ENCODE assay signal across 12 cellular contexts in the genomic region with DNA sequence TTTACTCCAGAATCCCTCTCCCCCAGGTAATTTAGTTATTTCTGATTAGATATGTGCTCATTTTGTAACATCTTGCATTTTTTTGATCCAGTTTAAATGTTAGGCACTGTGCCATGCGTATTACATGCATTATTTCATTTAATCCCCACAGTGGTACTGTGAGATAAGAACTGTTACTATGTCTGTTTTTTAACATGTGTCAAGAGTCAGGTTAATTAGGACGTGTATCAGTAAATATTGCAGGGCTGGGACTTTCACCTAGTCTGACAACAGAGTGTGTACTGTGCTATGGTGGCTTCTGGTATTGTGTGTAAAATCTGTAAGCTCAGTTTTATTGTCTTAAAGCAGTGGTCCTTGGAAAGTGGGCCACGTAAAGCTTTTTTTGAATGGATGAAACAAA.
"Had no signal": no experiment of that assay in that cellular context is flagged by ENCODE, and none has a peak within 500 bp of the region (broad histone marks: within the 10 kb centered on the region; RNA-seq: fewer than 3 reads in every experiment).

No MANE protein-coding gene starts in this region.

- H3K27me3 Mint-ChIP-seq: activated B cell treated with CpG ODN at 0.5 μM for 24 hours; activated naive CD8-positive, alpha-beta T cell had no signal

- H3K36me3 Mint-ChIP-seq: natural killer cell had no signal

- H3K27ac ChIP-seq: breast epithelium, psoas muscle had no signal

- H3K36me3 ChIP-seq: breast epithelium had no signal

- H3K9me3 Mint-ChIP-seq: activated B cell treated with CpG ODN at 0.5 μM for 24 hours; natural killer cell; T-helper 1 cell treated with Interleukin-12 subunit alpha and Interleukin-12 subunit beta and Interleukin-4 antibody, amounts not matched to agents 30 μg/mL and 1 μg/mL, for 36 hours had no signal

- H3K4me3 ChIP-seq: breast epithelium, psoas muscle had no signal

- DNase-seq: activated B cell treated with CpG ODN at 0.5 μM for 24 hours; activated CD4-positive, alpha-beta T cell treated with anti-CD3 and anti-CD28 coated beads, Interleukin-2, amount 50 U/mL, for 1 hour; activated effector memory CD4-positive, alpha-beta T cell treated with anti-CD3 and anti-CD28 coated beads, Interleukin-2, amount 50 U/mL, for 16 hours; activated T-cell treated with anti-CD3 and anti-CD28 coated beads, Interleukin-2, amount 50 U/mL, for 1 hour; left cardiac atrium; mammary epithelial cell; natural killer cell; psoas muscle had no signal

- H3K4me3 Mint-ChIP-seq: activated B cell treated with CpG ODN at 0.5 μM for 24 hours; activated naive CD8-positive, alpha-beta T cell; natural killer cell; T-helper 1 cell treated with Interleukin-12 subunit alpha and Interleukin-12 subunit beta and Interleukin-4 antibody, amounts not matched to agents 30 μg/mL and 1 μg/mL, for 36 hours had no signal

- H3K27ac Mint-ChIP-seq: activated B cell treated with CpG ODN at 0.5 μM for 24 hours; activated naive CD8-positive, alpha-beta T cell; natural killer cell; T-helper 1 cell treated with Interleukin-12 subunit alpha and Interleukin-12 subunit beta and Interleukin-4 antibody, amounts not matched to agents 30 μg/mL and 1 μg/mL, for 36 hours had no signal

- H3K9me3 ChIP-seq: breast epithelium, psoas muscle had no signal

- ATAC-seq: esophagus mucosa, left cardiac atrium, natural killer cell, psoas muscle had no signal

- H3K27me3 ChIP-seq: breast epithelium had no signal
